Comparison of ENCODE assay signal across 18 cellular contexts in the genomic region with DNA sequence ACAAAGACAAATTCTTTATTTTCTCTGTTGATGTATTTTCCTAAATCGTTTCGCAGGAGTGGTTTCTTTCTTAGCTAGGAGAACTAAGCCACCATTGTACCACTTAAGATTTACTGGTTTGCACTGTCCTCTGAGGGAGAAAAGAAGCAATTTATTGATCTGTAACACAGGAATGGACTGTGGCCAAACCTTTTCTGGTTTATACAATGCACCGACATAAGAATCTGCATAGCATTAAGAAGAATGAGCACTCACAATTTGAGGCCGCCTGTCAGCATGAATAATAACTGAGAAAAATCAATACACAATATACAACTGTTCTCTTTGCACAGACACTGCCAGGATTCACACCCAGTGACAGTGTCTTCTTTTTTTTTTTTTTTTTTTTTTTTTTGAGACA.
"Had no signal": no experiment of that assay in that cellular context is flagged by ENCODE, and none has a peak within 500 bp of the region (broad histone marks: within the 10 kb centered on the region; RNA-seq: fewer than 3 reads in every experiment).

No MANE protein-coding gene starts in this region.

- H3K27ac Mint-ChIP-seq: activated CD4-positive, alpha-beta T cell treated with anti-CD3 and anti-CD28 coated beads for 36 hours; activated naive CD4-positive, alpha-beta T cell treated with anti-CD3 and anti-CD28 coated beads, Interleukin-2, amount 50 U/mL, for 72 hours; dendritic cell treated with granulocyte-macrophage colony-stimulating factor and Interleukin-4, amounts not matched to agents 40 ng/mL and 50 ng/mL, for 4 days; stimulated activated naive B cell treated with anti-CD40 and anti-IgM and Interleukin-4, amounts not matched to agents 10 μg/mL and 1 μg/mL and 100 μg/mL, for 72 hours; T-helper 2 cell treated with Interferon-gamma antibody and Interleukin-4, amounts not matched to agents 5 μg/mL and 100 μg/mL, for 36 hours had no signal

- H3K4me3 ChIP-seq: adrenal gland, esophagus squamous epithelium, mucosa of descending colon, pancreas, sigmoid colon, tibial artery had no signal

- H3K27ac ChIP-seq: adrenal gland, pancreas had no signal

- H3K36me3 ChIP-seq: adrenal gland, esophagus squamous epithelium, pancreas, sigmoid colon had no signal

- H3K9me3 ChIP-seq: pancreas had no signal

- H3K4me3 Mint-ChIP-seq: activated CD4-positive, alpha-beta T cell treated with anti-CD3 and anti-CD28 coated beads for 36 hours; dendritic cell treated with granulocyte-macrophage colony-stimulating factor and Interleukin-4, amounts not matched to agents 40 ng/mL and 50 ng/mL, for 4 days; naive thymus-derived CD4-positive, alpha-beta T cell; stimulated activated naive B cell treated with anti-CD40 and anti-IgM and Interleukin-4, amounts not matched to agents 10 μg/mL and 1 μg/mL and 100 μg/mL, for 72 hours; T-helper 2 cell treated with Interferon-gamma antibody and Interleukin-4, amounts not matched to agents 5 μg/mL and 100 μg/mL, for 36 hours; WTC11 had no signal

- H3K27me3 Mint-ChIP-seq: dendritic cell treated with granulocyte-macrophage colony-stimulating factor and Interleukin-4, amounts not matched to agents 40 ng/mL and 50 ng/mL, for 4 days had no signal

- H3K27me3 ChIP-seq: adrenal gland, esophagus squamous epithelium, pancreas, sigmoid colon, tibial artery had no signal

- ATAC-seq: activated CD4-positive, alpha-beta T cell treated with anti-CD3 and anti-CD28 coated beads for 36 hours; activated naive CD4-positive, alpha-beta T cell treated with anti-CD3 and anti-CD28 coated beads, Interleukin-2, amount 50 U/mL, for 72 hours; mucosa of descending colon; naive thymus-derived CD4-positive, alpha-beta T cell; stimulated activated naive B cell treated with anti-CD40 and anti-IgM and Interleukin-4, amounts not matched to agents 10 μg/mL and 1 μg/mL and 100 μg/mL, for 72 hours; WTC11 had no signal

- DNase-seq: activated CD4-positive, alpha-beta T cell treated with anti-CD3 and anti-CD28 coated beads for 36 hours; activated CD4-positive, alpha-beta T cell treated with anti-CD3 and anti-CD28 coated beads, Interleukin-2, amount 50 U/mL, for 48 hours; activated gamma-delta T cell treated with Interleukin-2 at 50 U/mL for 16 hours; adrenal gland; effector memory CD4-positive, alpha-beta T cell; esophagus squamous epithelium; islet precursor cell; mucosa of descending colon; naive thymus-derived CD4-positive, alpha-beta T cell; pancreas; sigmoid colon; stimulated activated CD4-positive, alpha-beta T cell treated with anti-CD3 and anti-CD28 coated beads, Interleukin-4, amount 100 ng/mL, for 4 hours; stimulated activated naive B cell treated with anti-CD40 and anti-IgM and Interleukin-4, amounts not matched to agents 10 μg/mL and 1 μg/mL and 100 μg/mL, for 72 hours; tibial artery had no signal
